8 cellular contexts compared by ENCODE assay signal in genomic region chr22:46737976-46738641, GRCh38. TPM values are rescaled to one million over a fixed set of nuclear protein-coding genes. Genes with fewer than 3 reads are reported as not detected.
DNase-seq lines count a peak whose midpoint lies in the region; ATAC-seq, FAIRE-seq and TF ChIP-seq lines count a peak whose summit lies in the region.

CERK (minus strand) TSS chr22:46738252; CDS start chr22:46738148, 104 bp downstream.

- H2AFZ ChIP-seq in keratinocyte (ENCODE audit: control insufficient read depth, low read length) (peak within 1 kb of the TSS; percentile 61), smooth muscle cell (ENCODE audit: low read depth) (peak within 1 kb of the TSS; percentile 85)

- H3K4me1 ChIP-seq in keratinocyte (ENCODE audit: control insufficient read depth, extremely low read depth, insufficient read depth, low read length) (peaks cover 26% of the 10 kb centered on the region), smooth muscle cell (ENCODE audit: low read depth) (peaks cover 15% of the 10 kb centered on the region)

- H4K20me1 ChIP-seq in keratinocyte (ENCODE audit: control insufficient read depth, extremely low read depth, insufficient read depth, low read length): no peaks in the 10 kb centered on the region
- peaks cover 44% of the 10 kb centered on the region for H4K20me1 ChIP-seq in smooth muscle cell (ENCODE audit: low read depth)

- intact Hi-C loops in CD14-positive monocyte (cut with micrococcal nuclease): loop anchor here (2.0 to 10.0 kb wide), 4 partner anchors 17 to 143 kb away; no protein-coding TSS in a partner anchor

- H3K9me1 ChIP-seq in keratinocyte (ENCODE audit: control insufficient read depth, extremely low read depth, insufficient read depth, low read length): no peaks in the 10 kb centered on the region

- peaks cover 20% of the 10 kb centered on the region for H3K79me2 ChIP-seq in keratinocyte (ENCODE audit: control insufficient read depth, insufficient read depth, low read length)
- peaks cover 54% of the 10 kb centered on the region for H3K79me2 ChIP-seq in smooth muscle cell (ENCODE audit: low read depth)

- H3K9me3 Mint-ChIP-seq in CD14-positive monocyte (peaks cover 2 to 6% (median 5%) of the 10 kb centered on the region in 7 donors), chondrocyte (ENCODE audit: low read depth) (no peaks in the 10 kb centered on the region)

- ATAC-seq in GM19468 (IDR thresholded peaks at IDR 0.05; ENCODE audit: extremely low read depth, unreplicated experiment): peak; percentile 16
- no peak for ATAC-seq in HG03469 (IDR thresholded peaks at IDR 0.05; ENCODE audit: unreplicated experiment)

- no peak for TF ChIP-seq CTCF in CD14-positive monocyte (IDR thresholded peaks at IDR 0.05)
- TF ChIP-seq CTCF in chondrocyte (IDR thresholded peaks at IDR 0.05): no peak
- no peak for TF ChIP-seq CTCF in keratinocyte (optimal IDR thresholded peaks at IDR 0.05 in 1 of 3, IDR thresholded peaks at IDR 0.05 in 1 of 3, conservative IDR thresholded peaks at IDR 0.05 in 1 of 3; ENCODE audit: extremely low read depth in 1 of 3, insufficient read depth in 2 of 3, low read length in 3 of 3)
- no peak for TF ChIP-seq CTCF in smooth muscle cell (IDR thresholded peaks at IDR 0.05; ENCODE audit: borderline replicate concordance, insufficient read depth, poor library complexity, severe bottlenecking)

- peak within 1 kb of the TSS; percentile 95 for H3K4me2 ChIP-seq in keratinocyte (ENCODE audit: control insufficient read depth, extremely low read depth, insufficient read depth, low read depth, low read length)
- peak within 1 kb of the TSS; percentile 99 for H3K4me2 ChIP-seq in smooth muscle cell

- H3K27ac ChIP-seq in keratinocyte (ENCODE audit: control insufficient read depth, insufficient read depth, low read length): peak within 1 kb of the TSS; percentile 76
- peak within 1 kb of the TSS; percentile 47 for H3K27ac ChIP-seq in smooth muscle cell (ENCODE audit: low read depth)

- H3K9ac ChIP-seq in keratinocyte (ENCODE audit: control insufficient read depth, extremely low read depth, insufficient read depth, low read length): peak within 1 kb of the TSS; percentile 76
- H3K9ac ChIP-seq in smooth muscle cell (ENCODE audit: low read depth): peak within 1 kb of the TSS; percentile 62

- peak within 1 kb of the TSS; percentile 92 to 99 (median 95) for H3K27ac Mint-ChIP-seq in CD14-positive monocyte
- peak within 1 kb of the TSS; percentile 36 for H3K27ac Mint-ChIP-seq in chondrocyte (ENCODE audit: unreplicated experiment)

- H3K27me3 Mint-ChIP-seq in CD14-positive monocyte (ENCODE audit: low read depth in 3 of 3) (peaks cover 0 to 4% (median 2%) of the 10 kb centered on the region in 3 donors), chondrocyte (ENCODE audit: low read depth) (no peaks in the 10 kb centered on the region)

- dilution Hi-C loops in keratinocyte (cut with MboI; ENCODE audit: extremely low pct_ligation_motif_present, low sequenced_read_pairs): no loop called here

- H3K4me3 ChIP-seq in keratinocyte (ENCODE audit: control insufficient read depth in 2 of 3, extremely low read depth in 1 of 3, insufficient read depth in 2 of 3, low read depth in 1 of 3, low read length in 3 of 3) (peak within 1 kb of the TSS; percentile 63 to 73 (median 68)), smooth muscle cell (peak within 1 kb of the TSS; percentile 91)

- H3K36me3 Mint-ChIP-seq in CD14-positive monocyte: peaks cover 8 to 15% of the 10 kb centered on the region in 2 donors
- H3K36me3 Mint-ChIP-seq in chondrocyte (ENCODE audit: low read depth): no peaks in the 10 kb centered on the region

- no peak for FAIRE-seq in keratinocyte (lab: Jason Lieb, UNC)

- H3K4me3 Mint-ChIP-seq in CD14-positive monocyte (peak within 1 kb of the TSS; percentile 100), chondrocyte (ENCODE audit: unreplicated experiment) (peak within 1 kb of the TSS; percentile 92)

- WGBS in smooth muscle cell (ENCODE audit: low lambda C conversion rate): 0% methylated on average over 10 of the region's 99 CpGs

- H3K9me3 ChIP-seq in keratinocyte (ENCODE audit: control insufficient read depth, low read depth, low read length) (no peaks in the 10 kb centered on the region), smooth muscle cell (replicated peaks; ENCODE audit: low read depth) (no peaks in the 10 kb centered on the region)

- H3K4me1 Mint-ChIP-seq in CD14-positive monocyte: peaks cover 48% of the 10 kb centered on the region
- H3K4me1 Mint-ChIP-seq in chondrocyte (ENCODE audit: low read depth): peaks cover 41% of the 10 kb centered on the region

- H3K27me3 ChIP-seq in keratinocyte (ENCODE audit: control insufficient read depth, extremely low read depth, insufficient read depth, low read length): no peaks in the 10 kb centered on the region
- H3K27me3 ChIP-seq in smooth muscle cell (ENCODE audit: low read depth): no peaks in the 10 kb centered on the region

- H3K36me3 ChIP-seq in keratinocyte (ENCODE audit: control insufficient read depth in 2 of 2, extremely low read depth in 1 of 2, insufficient read depth in 2 of 2, low read length in 2 of 2): no peaks in the 10 kb centered on the region
- H3K36me3 ChIP-seq in smooth muscle cell (ENCODE audit: low read depth): no peaks in the 10 kb centered on the region

- no peaks in the 10 kb centered on the region for H3F3A ChIP-seq in smooth muscle cell (ENCODE audit: low read depth)

- DNase-seq in CD14-positive monocyte (ENCODE audit: low spot score) (peak; percentile 75), NCI-H1105 (lab: John Stamatoyannopoulos, UW) (peak; percentile 51), chondrocyte (ENCODE audit: low spot score) (no peak), keratinocyte (ENCODE audit: low read depth, low spot score) (no peak), smooth muscle cell (lab: John Stamatoyannopoulos, UW; ENCODE audit: unreplicated experiment) (peak; percentile 53)
- peak; percentile 63 for DNase-seq in activated CD4-positive, CD25-positive, alpha-beta regulatory T cell treated with anti-CD3 and anti-CD28 coated beads, Interleukin-2, amount 50 U/mL, for 72 hours

RNA-seq across cellular contexts. Expression of gene CERK, which starts in this region (rescaled TPM):
- polyA plus RNA-seq in CD14-positive monocyte (10 to 100 TPM; 22.4 to 24.5 TPM), keratinocyte (11.7 to 12.7 TPM (median 11.9 TPM) in 3 replicates), smooth muscle cell (23.3 and 25.6 TPM in 2 replicates)
- total RNA-seq in chondrocyte (28.8 to 31.8 TPM (median 29.2 TPM) in 3 replicates), smooth muscle cell (25.4 and 30.7 TPM in 2 replicates)
- 10.3 TPM for polyA plus RNA-seq in keratinocyte (2011; ENCODE audit: low read depth)
- 7.9 and 9.0 TPM in 2 replicates for polyA plus RNA-seq in keratinocyte (2011; cell fraction: cytosol; rRNA removed)
- 8.3 and 9.7 TPM in 2 replicates for polyA plus RNA-seq in keratinocyte (2011; cell fraction: nucleus; rRNA removed)
- 11.7 and 12.5 TPM in 2 replicates for polyA plus RNA-seq in keratinocyte (2012; ENCODE audit: low replicate concordance)
- 19.9 to 24.0 TPM (median 20.7 TPM) in 3 replicates for polyA minus RNA-seq in keratinocyte
- 20.1 TPM for polyA minus RNA-seq in keratinocyte (2011; cell fraction: cytosol; rRNA and poly(A)+ RNA removed)
- 7.1 and 9.8 TPM in 2 replicates for polyA minus RNA-seq in keratinocyte (2011; cell fraction: nucleus; rRNA and poly(A)+ RNA removed)

Comparison
In these comparisons a context has a peak if more than half of its experiments do, and no peak if none do; other contexts are left out.
1. DNase-seq: peak in CD14-positive monocyte (single experiment), NCI-H1105 (single experiment), activated CD4-positive, CD25-positive, alpha-beta regulatory T cell treated with anti-CD3 and anti-CD28 coated beads, Interleukin-2, amount 50 U/mL, for 72 hours (single experiment) and smooth muscle cell (single experiment); none in chondrocyte (single experiment) and keratinocyte (single experiment).